8 cellular contexts compared by ENCODE assay signal in the genomic region with DNA sequence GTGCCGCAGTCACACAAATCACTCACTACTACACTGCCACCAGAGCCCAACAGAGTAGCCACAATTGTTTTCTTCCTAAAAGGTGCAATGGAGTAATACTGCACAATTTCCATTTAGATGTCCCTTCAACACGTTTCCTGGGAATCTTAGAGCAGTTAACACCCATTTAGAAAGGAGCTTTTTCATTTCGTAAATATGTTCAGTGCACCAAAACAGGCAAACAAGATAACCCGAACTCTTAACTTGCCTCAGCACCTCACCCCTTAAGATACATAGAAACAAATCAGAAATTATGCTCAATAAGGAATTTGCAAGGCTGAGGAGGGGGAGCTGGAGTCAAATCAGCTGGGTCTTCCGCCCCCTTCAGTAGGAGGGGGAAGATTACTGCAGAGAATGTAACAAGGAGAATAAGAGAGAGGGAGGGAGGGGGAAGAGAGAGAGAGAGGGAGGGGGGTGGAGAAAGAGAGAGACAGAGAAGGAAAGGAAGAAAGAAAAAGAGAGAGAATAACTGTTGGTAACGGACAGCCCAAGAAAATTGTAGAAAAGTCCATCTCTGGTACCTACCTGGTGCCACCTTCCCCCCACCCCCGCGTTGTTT.
DNase-seq lines count a peak whose midpoint lies in the region; ATAC-seq and TF ChIP-seq lines count a peak whose summit lies in the region.

No MANE protein-coding gene starts in this region.

- H3K36me3 ChIP-seq in WERI-Rb-1 (no peaks in the 10 kb centered on the region), heart right ventricle (no peaks in the 10 kb centered on the region)

- H3K27me3 ChIP-seq in HL-60 (ENCODE audit: insufficient read depth, poor library complexity, severe bottlenecking) (no peaks in the 10 kb centered on the region), WERI-Rb-1 (ENCODE audit: insufficient read depth, low read depth, severe bottlenecking) (no peaks in the 10 kb centered on the region), heart right ventricle (no peaks in the 10 kb centered on the region)

- ATAC-seq in heart right ventricle, result peak in 4 of 8 donors; percentile 2 to 15 (median 9)
- ATAC-seq in sciatic nerve, result peak; percentile 31
- ATAC-seq in HG03135 (IDR thresholded peaks at IDR 0.05; ENCODE audit: unreplicated experiment), result no peak
- ATAC-seq in HG02678 (IDR thresholded peaks at IDR 0.05; ENCODE audit: unreplicated experiment), result no peak
- ATAC-seq in GM18519 (IDR thresholded peaks at IDR 0.05; ENCODE audit: low FRiP score, unreplicated experiment), result no peak

- H3K4me3 ChIP-seq in HL-60 (replicated peaks; ENCODE audit: insufficient read depth, low read length), result peak overlapping the region; percentile 46
- H3K4me3 ChIP-seq in WERI-Rb-1 (ENCODE audit: low read depth, low read length), result peak overlapping the region; percentile 75
- peak overlapping the region; percentile 50 to 76 (median 64) for H3K4me3 ChIP-seq in heart right ventricle

- DNase-seq in HL-60 (ENCODE audit: low read depth in 1 of 2, low spot score in 1 of 2) (no peak), WERI-Rb-1 (no peak), heart right ventricle (no peak), sciatic nerve (ENCODE audit: low spot score) (no peak), GM19238 (ENCODE audit: insufficient read length, low spot score) (no peak)

- intact Hi-C loops in heart right ventricle (cut with DNase I), result loop anchor here in 8 of 10 donors (1.0 to 10.0 kb wide), 8 partner anchors 43 to 338 kb away; partner anchors contain the start of gene ZNF217 (in 1 of the 8)
- intact Hi-C loops in sciatic nerve (cut with DNase I), result loop anchor here (5.0 kb wide), 1 partner anchor 338 kb away; no protein-coding TSS in a partner anchor

- H3K9me3 ChIP-seq in WERI-Rb-1 (ENCODE audit: severe bottlenecking) (no peaks in the 10 kb centered on the region), heart right ventricle (no peaks in the 10 kb centered on the region)

- H3K27ac ChIP-seq in HL-60 (replicated peaks) (peak overlapping the region; percentile 95), WERI-Rb-1 (peak overlapping the region; percentile 96), heart right ventricle (peak overlapping the region; percentile 65 to 97 (median 89))

- TF ChIP-seq CTCF in HL-60 (IDR thresholded peaks at IDR 0.05; ENCODE audit: insufficient read depth, low read length) (no peak), WERI-Rb-1 (IDR thresholded peaks at IDR 0.05; ENCODE audit: low read depth, low read length) (0 out of 2 replicates have a peak, but pooled peaks have one; percentile 7), heart right ventricle (IDR thresholded peaks at IDR 0.05) (peak in 1 of 9 donors; percentile 10)

- WGBS in heart right ventricle, 2 donors, result 21 to 27% methylated on average over 8 of the region's 8 CpGs

- peaks cover 5 to 54% (median 33%) of the 10 kb centered on the region in 9 donors for H3K4me1 ChIP-seq in heart right ventricle
